ENCODE assay signal across 7 cellular contexts in genomic region chr2:85886585-85886984, GRCh38. TPM values are rescaled to one million over a fixed set of nuclear protein-coding genes. Genes with fewer than 3 reads are reported as not detected.
DNase-seq lines count a peak whose midpoint lies in the region; ATAC-seq, FAIRE-seq and TF ChIP-seq lines count a peak whose summit lies in the region.

No MANE protein-coding gene starts in this region.

- H3K4me1 ChIP-seq in thymus (ENCODE audit: control insufficient read depth, insufficient read depth, low read length): peaks cover 20% of the 10 kb centered on the region

- TF ChIP-seq POLR2A in GM12891 (IDR thresholded peaks at IDR 0.05; ENCODE audit: low read depth, low read length): no peak

- H3K27ac ChIP-seq in thymus (ENCODE audit: low read depth): no peak overlapping the region

- peaks cover 6% of the 10 kb centered on the region for H3K36me3 ChIP-seq in thymus (ENCODE audit: control insufficient read depth, insufficient read depth)

- DNase-seq in LoVo (ENCODE audit: low spot score) (peak; percentile 12), epidermal melanocyte (ENCODE audit: insufficient read length, low spot score) (peak; percentile 23), nucleus accumbens (lab: John Stamatoyannopoulos, UW) (peak in 45 of 56 donors; percentile 16 to 88 (median 60)), GM12891 (ENCODE audit: insufficient read length, low spot score) (no peak)
- peak; percentile 49 for DNase-seq in activated CD8-positive, alpha-beta memory T cell treated with anti-CD3 and anti-CD28 coated beads, Interleukin-2, amount 50 U/mL, for 1 hour (ENCODE audit: extremely low read depth)

- FAIRE-seq in GM12891 (lab: Jason Lieb, UNC): no peak

- 46% methylated on average over 11 of the region's 11 CpGs for WGBS in thymus

- no peaks in the 10 kb centered on the region for H3K9me3 ChIP-seq in thymus (ENCODE audit: control insufficient read depth)

- no peaks in the 10 kb centered on the region for H3K27me3 ChIP-seq in thymus (ENCODE audit: control insufficient read depth, insufficient read depth)

- ATAC-seq in HG02623 (IDR thresholded peaks at IDR 0.05; ENCODE audit: unreplicated experiment): no peak

- peak overlapping the region; percentile 81 for H3K4me3 ChIP-seq in thymus (ENCODE audit: low read length)

TF ChIP-seq in GM12891, 5 proteins besides CTCF, POLR2A, EP300 and RAD21:
- no peak for TF ChIP-seq TAF1 (IDR thresholded peaks at IDR 0.05; ENCODE audit: low read depth, low read length)
- TF ChIP-seq POLR2AphosphoS5 (IDR thresholded peaks at IDR 0.05; ENCODE audit: low read depth, low read length): no peak
- no peak for TF ChIP-seq POU2F2 (IDR thresholded peaks at IDR 0.05; ENCODE audit: low read depth, low read length)
- TF ChIP-seq SPI1 (IDR thresholded peaks at IDR 0.05; ENCODE audit: low read depth, low read length): no peak
- TF ChIP-seq PAX5 (IDR thresholded peaks at IDR 0.05; ENCODE audit: insufficient read depth, low read length, severe bottlenecking): no peak

RNA-seq across cellular contexts. Expression of gene ST3GAL5, which starts 2.2 kb away (rescaled TPM):
- 39.2 TPM for polyA plus RNA-seq in thymus
- polyA plus RNA-seq in GM12891 (2012; ENCODE audit: low read depth, missing spikeins): 3.6 TPM
